Comparison of ENCODE assay signal across 8 cellular contexts in the genomic region with DNA sequence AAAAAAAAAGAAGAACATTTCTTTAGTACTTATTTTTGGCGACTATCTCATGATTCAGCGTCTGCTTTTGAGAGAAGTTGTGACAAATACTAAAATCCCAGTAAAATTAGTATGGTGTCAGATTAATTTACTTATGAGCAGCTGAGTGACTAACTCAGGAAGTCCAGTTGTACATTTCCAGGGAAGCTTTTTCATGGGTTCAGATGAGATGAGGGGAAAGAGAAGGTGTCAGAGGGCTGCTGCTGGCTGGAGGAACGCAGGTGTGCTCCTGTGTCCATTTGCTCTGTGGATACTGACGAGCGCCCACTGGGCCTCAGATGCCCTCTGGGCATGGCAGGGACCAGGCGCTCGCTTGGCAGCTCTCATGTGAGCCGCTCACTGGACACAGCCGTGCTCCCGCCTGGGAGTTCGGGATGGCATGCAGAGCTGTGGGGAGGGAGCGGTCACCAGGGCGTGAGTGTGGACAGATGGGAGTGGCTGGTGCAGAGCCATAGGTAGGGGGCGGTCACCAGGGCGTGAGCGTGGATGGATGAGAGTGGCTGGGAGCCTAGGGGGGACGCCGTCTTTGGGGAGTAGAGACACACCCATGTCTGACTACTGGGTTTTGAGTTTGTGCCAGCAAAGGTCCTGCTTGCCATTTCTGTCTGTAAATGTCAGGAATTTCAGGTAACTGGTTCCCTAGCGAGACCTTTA. TPM values are rescaled to one million over a fixed set of nuclear protein-coding genes. Genes with fewer than 3 reads are reported as not detected.
DNase-seq lines count a peak whose midpoint lies in the region; ATAC-seq and TF ChIP-seq lines count a peak whose summit lies in the region.

No MANE protein-coding gene starts in this region.

- peaks cover 14% of the 10 kb centered on the region for H3K36me3 ChIP-seq in WERI-Rb-1
- no peaks in the 10 kb centered on the region for H3K36me3 ChIP-seq in cardiac muscle cell
- no peaks in the 10 kb centered on the region for H3K36me3 ChIP-seq in gastrocnemius medialis
- no peaks in the 10 kb centered on the region for H3K36me3 ChIP-seq in SJCRH30

- H3K4me3 ChIP-seq in WERI-Rb-1 (ENCODE audit: low read depth, low read length) (no peak overlapping the region), cardiac muscle cell (no peak overlapping the region), gastrocnemius medialis (no peak overlapping the region), SJCRH30 (no peak overlapping the region)

- DNase-seq in GM03348 (ENCODE audit: low spot score): peak; percentile 42
- DNase-seq in WERI-Rb-1: no peak
- DNase-seq in cardiac muscle cell (ENCODE audit: low read depth in 1 of 2, low spot score in 1 of 2): peak in 1 of 2 donors; percentile 42
- DNase-seq in gastrocnemius medialis: peak; percentile 47 to 76
- no peak for DNase-seq in iPS-NIHi7 (ENCODE audit: extremely low spot score)
- DNase-seq in NCI-H446 (lab: John Stamatoyannopoulos, UW): no peak
- no peak for DNase-seq in SJCRH30

- TF ChIP-seq POLR2A in gastrocnemius medialis (IDR thresholded peaks at IDR 0.05): peak in 1 of 2 donors; percentile 22

- H3K9me3 ChIP-seq in WERI-Rb-1 (ENCODE audit: severe bottlenecking): no peaks in the 10 kb centered on the region
- H3K9me3 ChIP-seq in cardiac muscle cell (ENCODE audit: low read depth): no peaks in the 10 kb centered on the region
- no peaks in the 10 kb centered on the region for H3K9me3 ChIP-seq in gastrocnemius medialis
- H3K9me3 ChIP-seq in SJCRH30 (replicated peaks): no peaks in the 10 kb centered on the region

- H3K27me3 ChIP-seq in WERI-Rb-1 (ENCODE audit: insufficient read depth, low read depth, severe bottlenecking) (no peaks in the 10 kb centered on the region), cardiac muscle cell (no peaks in the 10 kb centered on the region), gastrocnemius medialis (no peaks in the 10 kb centered on the region), SJCRH30 (no peaks in the 10 kb centered on the region)

- TF ChIP-seq CTCF in WERI-Rb-1 (IDR thresholded peaks at IDR 0.05; ENCODE audit: low read depth, low read length) (0 out of 2 replicates have a peak, but pooled peaks have one; percentile 1), cardiac muscle cell (IDR thresholded peaks at IDR 0.05; ENCODE audit: low read depth, low read length) (no peak), gastrocnemius medialis (IDR thresholded peaks at IDR 0.05 in 4 of 5, conservative IDR thresholded peaks at IDR 0.05 in 1 of 5) (no peak)

- in situ Hi-C loops in gastrocnemius medialis (cut with MboI; ENCODE audit: low sequenced_read_pairs in 4 of 4): loop anchor here in 2 of 4 donors (10.0 kb wide), 2 partner anchors 55 to 75 kb away; partner anchors contain the start of gene ADARB1 (in 1 of the 2)

- peak in 1 of 2 donors; percentile 32 for ATAC-seq in gastrocnemius medialis
- no peak for ATAC-seq in GM21737 (IDR thresholded peaks at IDR 0.05; ENCODE audit: unreplicated experiment)

- intact Hi-C loops in gastrocnemius medialis (cut with DNase I; ENCODE audit: low total_unique reads): loop anchor here (2.0 kb wide), 1 partner anchor 55 kb away; the partner anchor contains the start of gene ADARB1

- H3K4me1 ChIP-seq in cardiac muscle cell (ENCODE audit: low read depth) (peaks cover 57% of the 10 kb centered on the region), gastrocnemius medialis (peaks cover 57 to 64% of the 10 kb centered on the region in 2 donors), SJCRH30 (peaks cover 31% of the 10 kb centered on the region)

- H3K27ac ChIP-seq in WERI-Rb-1 (peak overlapping the region; percentile 9), cardiac muscle cell (peak overlapping the region; percentile 90), gastrocnemius medialis (peak overlapping the region; percentile 68 to 79 (median 74)), SJCRH30 (no peak overlapping the region)

RNA-seq across cellular contexts. Expression of gene ADARB1, which starts 55.0 kb away (rescaled TPM):
- 10.7 and 14.0 TPM in 2 replicates for total RNA-seq in cardiac muscle cell
- 9.4 and 11.1 TPM in 2 replicates for polyA plus RNA-seq in cardiac muscle cell
- total RNA-seq in gastrocnemius medialis: 10 to 100 TPM in 1 of 4 donors, 1 to 10 TPM in 3; 5.9 to 11.5 (median 6.9) TPM
- total RNA-seq in SJCRH30 (2014; rRNA removed; shearing (Covaris generic)): 7.8 and 8.4 TPM in 2 replicates

Comparison
In these comparisons a context has a peak if more than half of its experiments do, and no peak if none do; other contexts are left out.
1. DNase-seq: peak in GM03348 (single experiment) and gastrocnemius medialis (2 of 2); none in WERI-Rb-1 (single experiment), iPS-NIHi7 (single experiment), NCI-H446 (0 of 2) and SJCRH30 (0 of 2).